Comparison of ENCODE assay signal across 18 cellular contexts in the genomic region with DNA sequence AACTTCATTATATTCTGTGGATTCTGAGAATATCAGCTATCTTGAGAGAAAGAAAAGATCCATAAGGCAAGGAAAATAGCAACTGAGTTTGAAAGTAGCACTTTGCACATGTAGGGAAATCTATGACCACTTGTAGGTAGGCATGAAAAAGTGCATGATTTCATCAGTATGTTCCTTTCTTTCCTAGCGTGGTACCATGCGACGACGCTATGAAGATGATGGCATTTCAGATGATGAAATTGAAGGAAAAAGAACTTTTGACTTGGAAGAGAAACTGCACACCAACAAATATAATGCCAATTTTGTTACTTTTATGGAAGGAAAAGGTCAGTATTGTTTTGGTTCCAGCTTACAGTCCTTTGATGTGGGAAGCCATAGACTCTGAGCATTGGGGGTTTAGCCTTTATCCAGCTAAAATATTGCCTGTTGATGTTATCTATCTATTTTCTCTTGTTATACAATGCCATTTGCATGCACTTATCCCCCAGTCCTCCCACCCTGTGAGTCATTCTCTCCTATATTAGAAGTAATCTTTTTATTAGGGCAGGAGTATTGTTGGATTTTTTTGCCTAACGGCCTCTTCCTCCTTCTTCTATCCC.
"Had no signal": no experiment of that assay in that cellular context is flagged by ENCODE, and none has a peak within 500 bp of the region (broad histone marks: within the 10 kb centered on the region; RNA-seq: fewer than 3 reads in every experiment).

No MANE protein-coding gene starts in this region.

- ATAC-seq: activated CD4-positive, CD25-positive, alpha-beta regulatory T cell treated with anti-CD3 and anti-CD28 coated beads, Interleukin-2, amount 50 U/mL, for 24 hours; left cardiac atrium; lower lobe of right lung had no signal

- H3K27me3 Mint-ChIP-seq: brain; dendritic cell treated with granulocyte-macrophage colony-stimulating factor and Interleukin-4, amounts not matched to agents 40 ng/mL and 50 ng/mL, for 4 days; naive B cell had no signal

- DNase-seq: activated CD4-positive, alpha-beta T cell treated with anti-CD3 and anti-CD28 coated beads, Interleukin-2, amount 50 U/mL, for 48 hours; activated CD8-positive, alpha-beta memory T cell treated with anti-CD3 and anti-CD28 coated beads, Interleukin-2, amount 50 U/mL, for 4 hours; activated naive CD4-positive, alpha-beta T cell treated with anti-CD3 and anti-CD28 coated beads for 36 hours; erythroblast; foreskin fibroblast; immature natural killer cell; left cardiac atrium; lower lobe of right lung; midbrain; naive B cell; retina had no signal

- H3K27ac Mint-ChIP-seq: activated naive CD4-positive, alpha-beta T cell treated with anti-CD3 and anti-CD28 coated beads for 36 hours; activated T-helper 1 cell treated with anti-CD3 and anti-CD28 coated beads, Interleukin-12 subunit alpha, Interleukin-12 subunit beta, Interleukin-2, Interleukin-4 antibody, amounts not matched to agents 30 ng/mL and 10 ng/mL and 1 ng/mL, durations not matched to agents 14 hours and 24 hours and 36 hours; dendritic cell treated with granulocyte-macrophage colony-stimulating factor and Interleukin-4, amounts not matched to agents 40 ng/mL and 50 ng/mL, for 4 days; naive B cell; T-helper 2 cell treated with Interferon-gamma antibody and Interleukin-4, amounts not matched to agents 5 μg/mL and 100 μg/mL, for 36 hours had no signal

- FAIRE-seq: urothelium cell line had no signal

- H3K9me3 ChIP-seq: lower lobe of right lung had no signal

- H3K4me3 ChIP-seq: lower lobe of right lung, skin epidermis had no signal

- H3K4me3 Mint-ChIP-seq: activated naive CD4-positive, alpha-beta T cell treated with anti-CD3 and anti-CD28 coated beads for 36 hours; activated T-helper 1 cell treated with anti-CD3 and anti-CD28 coated beads, Interleukin-12 subunit alpha, Interleukin-12 subunit beta, Interleukin-2, Interleukin-4 antibody, amounts not matched to agents 30 ng/mL and 10 ng/mL and 1 ng/mL, durations not matched to agents 14 hours and 24 hours and 36 hours; brain; dendritic cell treated with granulocyte-macrophage colony-stimulating factor and Interleukin-4, amounts not matched to agents 40 ng/mL and 50 ng/mL, for 4 days; immature natural killer cell; naive B cell; T-helper 2 cell treated with Interferon-gamma antibody and Interleukin-4, amounts not matched to agents 5 μg/mL and 100 μg/mL, for 36 hours had no signal

- H3K27ac ChIP-seq: lower lobe of right lung, skin epidermis had no signal

- H3K9me3 Mint-ChIP-seq: activated naive CD4-positive, alpha-beta T cell treated with anti-CD3 and anti-CD28 coated beads for 36 hours; activated T-helper 1 cell treated with anti-CD3 and anti-CD28 coated beads, Interleukin-12 subunit alpha, Interleukin-12 subunit beta, Interleukin-2, Interleukin-4 antibody, amounts not matched to agents 30 ng/mL and 10 ng/mL and 1 ng/mL, durations not matched to agents 14 hours and 24 hours and 36 hours; dendritic cell treated with granulocyte-macrophage colony-stimulating factor and Interleukin-4, amounts not matched to agents 40 ng/mL and 50 ng/mL, for 4 days; immature natural killer cell; naive B cell; T-helper 2 cell treated with Interferon-gamma antibody and Interleukin-4, amounts not matched to agents 5 μg/mL and 100 μg/mL, for 36 hours had no signal
